Comparison of ENCODE assay signal across 7 cellular contexts in the genomic region with DNA sequence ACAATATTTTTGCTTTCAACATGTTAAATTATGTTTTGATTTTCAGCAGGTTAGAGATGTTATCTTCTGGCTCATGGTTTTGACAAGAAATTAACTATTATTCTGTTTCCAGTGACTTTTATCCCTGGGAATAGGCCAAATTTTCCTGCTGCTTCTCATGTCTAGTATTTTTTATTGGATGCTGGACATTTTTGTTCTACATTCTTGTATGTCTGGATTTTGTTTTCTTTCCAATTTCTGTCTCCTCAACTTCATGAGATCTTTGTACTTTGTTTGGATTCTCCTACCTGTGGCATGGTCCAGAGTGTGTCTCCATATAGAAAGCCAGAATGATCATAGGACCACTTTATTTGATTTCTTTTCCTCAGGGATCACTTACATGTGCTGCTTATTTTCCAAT.
"Had no signal": no experiment of that assay in that cellular context is flagged by ENCODE, and none has a peak within 500 bp of the region (broad histone marks: within the 10 kb centered on the region; RNA-seq: fewer than 3 reads in every experiment).

No MANE protein-coding gene starts in this region.

- DNase-seq: IMR-90, KBM-7, KG1 had no signal

- H3K4me3 ChIP-seq: K562 had no signal

- H3K9ac ChIP-seq: KMS-11 had no signal

- ATAC-seq: HepG2, K562 had no signal

- H3K27ac ChIP-seq: HL-60, KMS-11 had no signal
